In the genomic region with DNA sequence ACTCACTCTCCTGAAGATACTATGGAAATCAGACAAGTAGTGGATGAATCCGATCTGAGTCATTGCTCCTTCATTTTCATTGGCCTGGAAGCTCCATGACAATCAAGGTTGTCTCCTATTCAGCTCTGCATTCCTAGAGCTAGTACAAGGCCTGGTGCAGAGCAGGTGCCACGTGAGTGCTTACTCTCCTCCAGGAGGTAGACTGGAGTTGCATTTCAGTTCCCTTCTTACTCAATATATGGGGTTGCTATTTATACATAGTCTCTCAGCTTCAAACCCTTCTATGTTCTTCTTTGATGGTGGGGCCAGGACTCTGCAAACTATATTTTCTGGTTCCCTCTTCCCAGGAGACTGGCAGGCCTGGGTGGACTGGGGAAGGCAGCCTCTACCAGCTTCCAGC, we compare ENCODE assay signal across 5 cellular contexts.
"Had no signal": no experiment of that assay in that cellular context is flagged by ENCODE, and none has a peak within 500 bp of the region (broad histone marks: within the 10 kb centered on the region; RNA-seq: fewer than 3 reads in every experiment).

No MANE protein-coding gene starts in this region.

- ATAC-seq: GM23338, K562 had no signal

- H3K4me3 ChIP-seq: GM23338, K562 had no signal

- DNase-seq: H9, HCEC 1CT, IMR-90 had no signal
